In the genomic region with DNA sequence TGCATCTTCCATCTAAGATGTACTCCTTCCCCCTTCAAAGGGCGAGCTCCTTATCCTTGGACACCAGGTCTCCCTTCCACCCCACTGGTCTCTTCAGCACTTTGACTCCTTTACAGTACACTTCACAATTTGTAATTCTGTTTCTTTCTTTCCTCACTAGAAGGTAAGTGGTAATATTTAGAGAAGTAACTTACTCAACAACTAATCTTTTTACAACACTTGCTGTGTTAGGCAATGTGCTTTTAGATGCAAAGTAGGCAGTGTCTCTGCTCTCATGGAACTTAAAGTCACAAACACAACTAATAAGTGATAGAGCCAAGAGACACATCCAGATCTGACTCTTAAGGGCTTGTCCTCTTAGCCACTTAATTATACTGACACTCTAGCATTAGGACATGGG, we compare ENCODE assay signal across 2 cellular contexts.
TF ChIP-seq lines count a peak whose summit lies in the region.

No MANE protein-coding gene starts in this region.

TF ChIP-seq in K562, 482 proteins besides CTCF, POLR2A, EP300 and RAD21 (continued from another document):
- TF ChIP-seq, protein P1, sequence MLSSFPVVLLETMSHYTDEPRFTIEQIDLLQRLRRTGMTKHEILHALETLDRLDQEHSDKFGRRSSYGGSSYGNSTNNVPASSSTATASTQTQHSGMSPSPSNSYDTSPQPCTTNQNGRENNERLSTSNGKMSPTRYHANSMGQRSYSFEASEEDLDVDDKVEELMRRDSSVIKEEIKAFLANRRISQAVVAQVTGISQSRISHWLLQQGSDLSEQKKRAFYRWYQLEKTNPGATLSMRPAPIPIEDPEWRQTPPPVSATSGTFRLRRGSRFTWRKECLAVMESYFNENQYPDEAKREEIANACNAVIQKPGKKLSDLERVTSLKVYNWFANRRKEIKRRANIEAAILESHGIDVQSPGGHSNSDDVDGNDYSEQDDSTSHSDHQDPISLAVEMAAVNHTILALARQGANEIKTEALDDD (IDR thresholded peaks at IDR 0.05): 0 out of 2 replicates have a peak, but pooled peaks have one; percentile 41
- no peak for TF ChIP-seq TARDBP (IDR thresholded peaks at IDR 0.05)
- TF ChIP-seq ZNF316 (IDR thresholded peaks at IDR 0.05): no peak
- peak; percentile 7; the same call in 1 of the 2 replicates for TF ChIP-seq TCF3 (CRISPR knock-in tag; IDR thresholded peaks at IDR 0.05)
- TF ChIP-seq FOXK1 (CRISPR knock-in tag; IDR thresholded peaks at IDR 0.05; ENCODE audit: borderline replicate concordance): no peak
- TF ChIP-seq CTBP1 (IDR thresholded peaks at IDR 0.05; ENCODE audit: borderline replicate concordance): no peak
- TF ChIP-seq CEBPG (CRISPR knock-in tag; IDR thresholded peaks at IDR 0.05): 0 out of 2 replicates have a peak, but pooled peaks have one; percentile 27
- no peak for TF ChIP-seq CEBPG (tag; conservative IDR thresholded peaks at IDR 0.05 in 1 of 2, IDR thresholded peaks at IDR 0.05 in 1 of 2)
- TF ChIP-seq TAL1 (IDR thresholded peaks at IDR 0.05): 0 out of 2 replicates have a peak, but pooled peaks have one; percentile 23
- TF ChIP-seq ZZZ3 (IDR thresholded peaks at IDR 0.05): no peak
- TF ChIP-seq, protein P2, sequence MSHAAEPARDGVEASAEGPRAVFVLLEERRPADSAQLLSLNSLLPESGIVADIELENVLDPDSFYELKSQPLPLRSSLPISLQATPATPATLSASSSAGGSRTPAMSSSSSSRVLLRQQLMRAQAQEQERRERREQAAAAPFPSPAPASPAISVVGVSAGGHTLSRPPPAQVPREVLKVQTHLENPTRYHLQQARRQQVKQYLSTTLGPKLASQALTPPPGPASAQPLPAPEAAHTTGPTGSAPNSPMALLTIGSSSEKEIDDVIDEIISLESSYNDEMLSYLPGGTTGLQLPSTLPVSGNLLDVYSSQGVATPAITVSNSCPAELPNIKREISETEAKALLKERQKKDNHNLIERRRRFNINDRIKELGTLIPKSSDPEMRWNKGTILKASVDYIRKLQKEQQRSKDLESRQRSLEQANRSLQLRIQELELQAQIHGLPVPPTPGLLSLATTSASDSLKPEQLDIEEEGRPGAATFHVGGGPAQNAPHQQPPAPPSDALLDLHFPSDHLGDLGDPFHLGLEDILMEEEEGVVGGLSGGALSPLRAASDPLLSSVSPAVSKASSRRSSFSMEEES (CRISPR knock-in tag; IDR thresholded peaks at IDR 0.05): no peak
- no peak for TF ChIP-seq RBM14 (IDR thresholded peaks at IDR 0.05; ENCODE audit: borderline replicate concordance, insufficient read depth, low read depth, low read length)
- TF ChIP-seq FOXP1 (CRISPR knock-in tag; IDR thresholded peaks at IDR 0.05): no peak
- no peak for TF ChIP-seq ETS2 (tag; IDR thresholded peaks at IDR 0.05; ENCODE audit: borderline replicate concordance, poor library complexity, severe bottlenecking)
- TF ChIP-seq SUPT5H (IDR thresholded peaks at IDR 0.05): no peak
- TF ChIP-seq, protein P3, sequence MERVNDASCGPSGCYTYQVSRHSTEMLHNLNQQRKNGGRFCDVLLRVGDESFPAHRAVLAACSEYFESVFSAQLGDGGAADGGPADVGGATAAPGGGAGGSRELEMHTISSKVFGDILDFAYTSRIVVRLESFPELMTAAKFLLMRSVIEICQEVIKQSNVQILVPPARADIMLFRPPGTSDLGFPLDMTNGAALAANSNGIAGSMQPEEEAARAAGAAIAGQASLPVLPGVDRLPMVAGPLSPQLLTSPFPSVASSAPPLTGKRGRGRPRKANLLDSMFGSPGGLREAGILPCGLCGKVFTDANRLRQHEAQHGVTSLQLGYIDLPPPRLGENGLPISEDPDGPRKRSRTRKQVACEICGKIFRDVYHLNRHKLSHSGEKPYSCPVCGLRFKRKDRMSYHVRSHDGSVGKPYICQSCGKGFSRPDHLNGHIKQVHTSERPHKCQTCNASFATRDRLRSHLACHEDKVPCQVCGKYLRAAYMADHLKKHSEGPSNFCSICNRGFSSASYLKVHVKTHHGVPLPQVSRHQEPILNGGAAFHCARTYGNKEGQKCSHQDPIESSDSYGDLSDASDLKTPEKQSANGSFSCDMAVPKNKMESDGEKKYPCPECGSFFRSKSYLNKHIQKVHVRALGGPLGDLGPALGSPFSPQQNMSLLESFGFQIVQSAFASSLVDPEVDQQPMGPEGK (CRISPR knock-in tag; IDR thresholded peaks at IDR 0.05; ENCODE audit: borderline replicate concordance): no peak
- TF ChIP-seq, protein P4, sequence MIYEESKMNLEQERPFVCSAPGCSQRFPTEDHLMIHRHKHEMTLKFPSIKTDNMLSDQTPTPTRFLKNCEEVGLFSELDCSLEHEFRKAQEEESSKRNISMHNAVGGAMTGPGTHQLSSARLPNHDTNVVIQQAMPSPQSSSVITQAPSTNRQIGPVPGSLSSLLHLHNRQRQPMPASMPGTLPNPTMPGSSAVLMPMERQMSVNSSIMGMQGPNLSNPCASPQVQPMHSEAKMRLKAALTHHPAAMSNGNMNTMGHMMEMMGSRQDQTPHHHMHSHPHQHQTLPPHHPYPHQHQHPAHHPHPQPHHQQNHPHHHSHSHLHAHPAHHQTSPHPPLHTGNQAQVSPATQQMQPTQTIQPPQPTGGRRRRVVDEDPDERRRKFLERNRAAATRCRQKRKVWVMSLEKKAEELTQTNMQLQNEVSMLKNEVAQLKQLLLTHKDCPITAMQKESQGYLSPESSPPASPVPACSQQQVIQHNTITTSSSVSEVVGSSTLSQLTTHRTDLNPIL (CRISPR knock-in tag; IDR thresholded peaks at IDR 0.05): no peak
- TF ChIP-seq CEBPB (tag; IDR thresholded peaks at IDR 0.05): peak; percentile 41; the same call in 1 of the 2 replicates
- no peak for TF ChIP-seq PTTG1 (tag; IDR thresholded peaks at IDR 0.05; ENCODE audit: low read depth)
- TF ChIP-seq SIN3B (IDR thresholded peaks at IDR 0.05; ENCODE audit: low read depth): no peak
- TF ChIP-seq TCFL5 (CRISPR knock-in tag; conservative IDR thresholded peaks at IDR 0.05): no peak
- TF ChIP-seq TAF7 (tag; IDR thresholded peaks at IDR 0.05): no peak
- TF ChIP-seq RB1 (IDR thresholded peaks at IDR 0.05; ENCODE audit: low read depth): no peak
- TF ChIP-seq MAZ (CRISPR knock-in tag; conservative IDR thresholded peaks at IDR 0.05 in 1 of 2, IDR thresholded peaks at IDR 0.05 in 1 of 2): no peak
- no peak for TF ChIP-seq RFX7 (CRISPR knock-in tag; IDR thresholded peaks at IDR 0.05)
- TF ChIP-seq, protein P5, sequence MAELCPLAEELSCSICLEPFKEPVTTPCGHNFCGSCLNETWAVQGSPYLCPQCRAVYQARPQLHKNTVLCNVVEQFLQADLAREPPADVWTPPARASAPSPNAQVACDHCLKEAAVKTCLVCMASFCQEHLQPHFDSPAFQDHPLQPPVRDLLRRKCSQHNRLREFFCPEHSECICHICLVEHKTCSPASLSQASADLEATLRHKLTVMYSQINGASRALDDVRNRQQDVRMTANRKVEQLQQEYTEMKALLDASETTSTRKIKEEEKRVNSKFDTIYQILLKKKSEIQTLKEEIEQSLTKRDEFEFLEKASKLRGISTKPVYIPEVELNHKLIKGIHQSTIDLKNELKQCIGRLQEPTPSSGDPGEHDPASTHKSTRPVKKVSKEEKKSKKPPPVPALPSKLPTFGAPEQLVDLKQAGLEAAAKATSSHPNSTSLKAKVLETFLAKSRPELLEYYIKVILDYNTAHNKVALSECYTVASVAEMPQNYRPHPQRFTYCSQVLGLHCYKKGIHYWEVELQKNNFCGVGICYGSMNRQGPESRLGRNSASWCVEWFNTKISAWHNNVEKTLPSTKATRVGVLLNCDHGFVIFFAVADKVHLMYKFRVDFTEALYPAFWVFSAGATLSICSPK (IDR thresholded peaks at IDR 0.05; ENCODE audit: borderline replicate concordance): no peak

TF ChIP-seq in SK-N-SH treated with all-trans-retinoic acid at 6 μM for 48 hours, 23 proteins besides CTCF, POLR2A, EP300 and RAD21 (continued from another document):
- TF ChIP-seq, protein P6, sequence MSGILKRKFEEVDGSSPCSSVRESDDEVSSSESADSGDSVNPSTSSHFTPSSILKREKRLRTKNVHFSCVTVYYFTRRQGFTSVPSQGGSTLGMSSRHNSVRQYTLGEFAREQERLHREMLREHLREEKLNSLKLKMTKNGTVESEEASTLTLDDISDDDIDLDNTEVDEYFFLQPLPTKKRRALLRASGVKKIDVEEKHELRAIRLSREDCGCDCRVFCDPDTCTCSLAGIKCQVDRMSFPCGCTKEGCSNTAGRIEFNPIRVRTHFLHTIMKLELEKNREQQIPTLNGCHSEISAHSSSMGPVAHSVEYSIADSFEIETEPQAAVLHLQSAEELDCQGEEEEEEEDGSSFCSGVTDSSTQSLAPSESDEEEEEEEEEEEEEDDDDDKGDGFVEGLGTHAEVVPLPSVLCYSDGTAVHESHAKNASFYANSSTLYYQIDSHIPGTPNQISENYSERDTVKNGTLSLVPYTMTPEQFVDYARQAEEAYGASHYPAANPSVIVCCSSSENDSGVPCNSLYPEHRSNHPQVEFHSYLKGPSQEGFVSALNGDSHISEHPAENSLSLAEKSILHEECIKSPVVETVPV (CRISPR knock-in tag; IDR thresholded peaks at IDR 0.05): no peak
- TF ChIP-seq, protein P7, sequence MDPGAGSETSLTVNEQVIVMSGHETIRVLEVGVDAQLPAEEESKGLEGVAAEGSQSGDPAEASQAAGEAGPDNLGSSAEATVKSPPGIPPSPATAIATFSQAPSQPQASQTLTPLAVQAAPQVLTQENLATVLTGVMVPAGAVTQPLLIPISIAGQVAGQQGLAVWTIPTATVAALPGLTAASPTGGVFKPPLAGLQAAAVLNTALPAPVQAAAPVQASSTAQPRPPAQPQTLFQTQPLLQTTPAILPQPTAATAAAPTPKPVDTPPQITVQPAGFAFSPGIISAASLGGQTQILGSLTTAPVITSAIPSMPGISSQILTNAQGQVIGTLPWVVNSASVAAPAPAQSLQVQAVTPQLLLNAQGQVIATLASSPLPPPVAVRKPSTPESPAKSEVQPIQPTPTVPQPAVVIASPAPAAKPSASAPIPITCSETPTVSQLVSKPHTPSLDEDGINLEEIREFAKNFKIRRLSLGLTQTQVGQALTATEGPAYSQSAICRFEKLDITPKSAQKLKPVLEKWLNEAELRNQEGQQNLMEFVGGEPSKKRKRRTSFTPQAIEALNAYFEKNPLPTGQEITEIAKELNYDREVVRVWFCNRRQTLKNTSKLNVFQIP (CRISPR knock-in tag; IDR thresholded peaks at IDR 0.05; ENCODE audit: borderline replicate concordance, low read depth): no peak
- TF ChIP-seq ZNF70 (CRISPR knock-in tag; IDR thresholded peaks at IDR 0.05): no peak
